In genomic region chr12:51820721-51821422, GRCh38 we compare ENCODE assay signal across 8 cellular contexts.
A peak's percentile ranks its signal among the peaks of the same experiment; 100 is the strongest.
DNase-seq lines count a peak whose midpoint lies in the region; ATAC-seq, FAIRE-seq and TF ChIP-seq lines count a peak whose summit lies in the region.

No MANE protein-coding gene starts in this region.

- no peak for FAIRE-seq in D721Med (lab: Jason Lieb, UNC)

- TF ChIP-seq CTCF in D721Med (IDR thresholded peaks at IDR 0.05; ENCODE audit: insufficient read depth, missing control alignments) = peak; percentile 69

- DNase-seq in D721Med (ENCODE audit: insufficient read length, low spot score) (peak; percentile 77), MV-4-11 (lab: John Stamatoyannopoulos, UW) (peak; percentile 44), SW 1271 (lab: John Stamatoyannopoulos, UW) (peak; percentile 53 to 79), amygdala (lab: John Stamatoyannopoulos, UW) (peak in 45 of 56 donors; percentile 16 to 73 (median 49)), iPS-NIHi11 (ENCODE audit: low spot score) (peak; percentile 93), GOT3 (lab: John Stamatoyannopoulos, UW) (no peak)
- DNase-seq in stimulated activated CD4-positive, alpha-beta T cell treated with anti-CD3 and anti-CD28 coated beads, Interleukin-1b, Interleukin-23, amount 100 ng/mL, for 48 hours = peak; percentile 84

- ATAC-seq in GM19397 (IDR thresholded peaks at IDR 0.05; ENCODE audit: unreplicated experiment) = no peak
